Comparison of ENCODE assay signal across 8 cellular contexts in the genomic region with DNA sequence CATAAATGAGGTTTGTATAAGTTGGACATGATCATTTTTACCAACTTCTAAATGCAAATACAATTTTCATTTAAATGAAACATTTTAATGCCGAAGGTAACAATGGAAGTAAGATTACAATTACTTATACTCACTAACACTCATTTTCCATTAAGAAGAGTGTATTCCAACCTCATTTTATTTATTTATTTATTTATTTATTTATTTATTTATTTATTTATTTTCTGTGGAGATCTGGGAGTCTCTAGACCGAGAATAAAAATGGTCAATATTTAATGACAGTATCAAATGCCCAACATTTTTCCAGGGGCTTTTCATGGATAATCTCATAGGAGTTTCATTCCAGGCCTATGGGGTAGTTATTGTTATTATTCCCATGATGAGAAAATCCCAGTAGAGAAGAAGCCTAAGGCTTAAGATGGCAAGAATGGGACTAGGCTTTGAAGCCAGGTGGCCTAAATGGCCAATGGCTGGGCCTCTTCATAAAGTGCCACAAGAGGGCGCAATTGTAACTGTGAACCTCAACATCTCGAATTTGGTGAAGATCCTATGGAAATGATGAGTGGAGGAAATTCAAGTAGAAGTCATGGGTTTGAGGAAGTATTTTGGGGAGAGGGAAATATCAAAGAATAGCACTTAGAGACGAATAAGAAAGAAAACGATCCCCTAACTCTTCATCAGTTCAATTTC. TPM values are rescaled to one million over a fixed set of nuclear protein-coding genes. Genes with fewer than 3 reads are reported as not detected.
DNase-seq lines count a peak whose midpoint lies in the region; TF ChIP-seq lines count a peak whose summit lies in the region.

No MANE protein-coding gene starts in this region.

- H3K23me2 ChIP-seq in H9 (ENCODE audit: insufficient read length, low read depth, low read length, poor library complexity, severe bottlenecking), result no peaks in the 10 kb centered on the region

- H3K4me1 ChIP-seq in H9 (ENCODE audit: insufficient read depth, low read length), result no peaks in the 10 kb centered on the region
- H3K4me1 ChIP-seq in endodermal cell (ENCODE audit: control insufficient read depth, insufficient read depth, low read length), result no peaks in the 10 kb centered on the region

- no CpG with 5 or more reads among the region's 6 CpGs for WGBS in H9 (ENCODE audit: extremely low coverage, insufficient read length, low lambda C conversion rate)
- 47 to 77% methylated on average over 2 to 6 of the region's 6 CpGs for WGBS in endodermal cell (ENCODE audit: insufficient coverage in 1 of 2, insufficient read length in 1 of 2), 2 experiments

- H3K27ac Mint-ChIP-seq in activated T-cell treated with anti-CD3 and anti-CD28 coated beads, Interleukin-2, amount 50 U/mL, for 24 hours, result no peak overlapping the region
- H3K27ac Mint-ChIP-seq in H9 (no peak overlapping the region), endodermal cell (no peak overlapping the region)
- no peak overlapping the region for H3K27ac Mint-ChIP-seq in T-helper 2 cell treated with Interferon-gamma antibody and Interleukin-4, amounts not matched to agents 5 μg/mL and 100 μg/mL, for 36 hours

- H3K4me2 ChIP-seq in H9 (ENCODE audit: insufficient read depth, insufficient read length, low read length), result no peak overlapping the region

- H4K8ac ChIP-seq in H9 (replicated peaks; ENCODE audit: insufficient read length, low read depth, low read length), result no peak overlapping the region

- no peak overlapping the region for H3T11ph ChIP-seq in H9 (ENCODE audit: low read length)

- DNase-seq in activated T-cell treated with anti-CD3 and anti-CD28 coated beads, Interleukin-2, amount 50 U/mL, for 48 hours, result peak; percentile 19 to 26
- DNase-seq in activated T-cell treated with anti-CD3 and anti-CD28 coated beads, Interleukin-2, amount 50 U/mL, for 24 hours, result no peak
- DNase-seq in H9, result peak; percentile 51
- DNase-seq in NCI-H69 (lab: John Stamatoyannopoulos, UW), result peak; percentile 38
- peak; percentile 82 for DNase-seq in endodermal cell
- DNase-seq in pulmonary artery endothelial cell (ENCODE audit: low read depth, low spot score), result peak; percentile 22
- DNase-seq in T-helper 2 cell treated with Interferon-gamma antibody and Interleukin-4, amounts not matched to agents 5 μg/mL and 100 μg/mL, for 36 hours (ENCODE audit: low spot score), result no peak
- no peak for DNase-seq in 8988T

- H2BK20ac ChIP-seq in H9 (ENCODE audit: low read depth, low read length, poor library complexity, severe bottlenecking), result no peak overlapping the region

- peak; percentile 89 for TF ChIP-seq CTCF in H9 (conservative IDR thresholded peaks at IDR 0.05)
- TF ChIP-seq CTCF in endodermal cell (conservative IDR thresholded peaks at IDR 0.05), result peak; percentile 86

- no peaks in the 10 kb centered on the region for H3K4me1 Mint-ChIP-seq in activated T-cell treated with anti-CD3 and anti-CD28 coated beads, Interleukin-2, amount 50 U/mL, for 24 hours (ENCODE audit: low read depth)
- H3K4me1 Mint-ChIP-seq in H9 (peaks cover 14 to 19% of the 10 kb centered on the region in 2 experiments), endodermal cell (peaks cover 4% of the 10 kb centered on the region)
- H3K4me1 Mint-ChIP-seq in T-helper 2 cell treated with Interferon-gamma antibody and Interleukin-4, amounts not matched to agents 5 μg/mL and 100 μg/mL, for 36 hours (ENCODE audit: low read depth), result no peaks in the 10 kb centered on the region

- H3K36me3 ChIP-seq in endodermal cell (ENCODE audit: control insufficient read depth, insufficient read depth, low read length), result no peaks in the 10 kb centered on the region

- H3K27me3 ChIP-seq in H9 (ENCODE audit: insufficient read depth, low read length), result no peaks in the 10 kb centered on the region
- H3K27me3 ChIP-seq in endodermal cell (ENCODE audit: control insufficient read depth, insufficient read depth, low read length, poor library complexity, severe bottlenecking), result no peaks in the 10 kb centered on the region

- H3K27me3 Mint-ChIP-seq in activated T-cell treated with anti-CD3 and anti-CD28 coated beads, Interleukin-2, amount 50 U/mL, for 24 hours, result no peaks in the 10 kb centered on the region
- H3K27me3 Mint-ChIP-seq in H9 (ENCODE audit: low read depth) (no peaks in the 10 kb centered on the region), endodermal cell (ENCODE audit: insufficient read depth) (no peaks in the 10 kb centered on the region)
- no peaks in the 10 kb centered on the region for H3K27me3 Mint-ChIP-seq in T-helper 2 cell treated with Interferon-gamma antibody and Interleukin-4, amounts not matched to agents 5 μg/mL and 100 μg/mL, for 36 hours (ENCODE audit: low read depth)

- H3K79me2 ChIP-seq in H9 (ENCODE audit: insufficient read depth, low read length), result no peaks in the 10 kb centered on the region

- no peak overlapping the region for H2BK15ac ChIP-seq in H9 (ENCODE audit: low read depth, low read length)

- no peak overlapping the region for H2BK12ac ChIP-seq in H9 (ENCODE audit: insufficient read length, low read depth, low read length)

- no peaks in the 10 kb centered on the region for H4K20me1 ChIP-seq in H9 (ENCODE audit: control insufficient read depth, insufficient read depth, insufficient read length)

- no peaks in the 10 kb centered on the region for H3K79me1 ChIP-seq in H9 (ENCODE audit: insufficient read depth, low read depth, low read length, poor library complexity, severe bottlenecking)

- H4K5ac ChIP-seq in H9 (ENCODE audit: insufficient read length, low read depth, low read length), result no peak overlapping the region

- H3K27ac ChIP-seq in H9 (ENCODE audit: insufficient read length, low read depth, low read length) (no peak overlapping the region), endodermal cell (ENCODE audit: low read depth, low read length) (no peak overlapping the region)

- no peak overlapping the region for H3K18ac ChIP-seq in H9 (ENCODE audit: insufficient read length, low read depth, low read length)

- H3K14ac ChIP-seq in H9 (ENCODE audit: insufficient read depth, low read length), result no peak overlapping the region

- H3K9ac ChIP-seq in H9 (ENCODE audit: extremely low read depth, insufficient read length, low read length) (no peak overlapping the region), endodermal cell (ENCODE audit: extremely low read depth, low read length, poor library complexity, severe bottlenecking) (no peak overlapping the region)

- no peak overlapping the region for H3K4ac ChIP-seq in H9 (ENCODE audit: low read depth, low read length)

- no peak overlapping the region for H3K56ac ChIP-seq in H9 (ENCODE audit: insufficient read length, low read depth, low read length)

- no peak overlapping the region for H2AK5ac ChIP-seq in H9 (ENCODE audit: insufficient read length, low read length)

- no peak overlapping the region for H2BK120ac ChIP-seq in H9 (ENCODE audit: low read depth, low read length, poor library complexity, severe bottlenecking)

- no peak overlapping the region for H2BK5ac ChIP-seq in H9 (ENCODE audit: insufficient read length, low read length)

- H4K91ac ChIP-seq in H9 (ENCODE audit: insufficient read length, low read depth, low read length), result no peak overlapping the region

- no peak overlapping the region for H2AFZ ChIP-seq in H9 (ENCODE audit: low read length)

- no peaks in the 10 kb centered on the region for H3K9me3 Mint-ChIP-seq in activated T-cell treated with anti-CD3 and anti-CD28 coated beads, Interleukin-2, amount 50 U/mL, for 24 hours
- H3K9me3 Mint-ChIP-seq in H9, result peaks cover 4 to 5% of the 10 kb centered on the region in 2 experiments; a peak in 3 of 5 replicates
- no peaks in the 10 kb centered on the region for H3K9me3 Mint-ChIP-seq in endodermal cell
- no peaks in the 10 kb centered on the region for H3K9me3 Mint-ChIP-seq in T-helper 2 cell treated with Interferon-gamma antibody and Interleukin-4, amounts not matched to agents 5 μg/mL and 100 μg/mL, for 36 hours

- no peaks in the 10 kb centered on the region for H3K36me3 Mint-ChIP-seq in activated T-cell treated with anti-CD3 and anti-CD28 coated beads, Interleukin-2, amount 50 U/mL, for 24 hours (ENCODE audit: low read depth)
- peaks cover 14 to 25% (median 15%) of the 10 kb centered on the region in 3 experiments for H3K36me3 Mint-ChIP-seq in H9 (ENCODE audit: insufficient read depth in 1 of 3, low read depth in 3 of 3)
- H3K36me3 Mint-ChIP-seq in endodermal cell (ENCODE audit: low read depth), result no peaks in the 10 kb centered on the region
- H3K36me3 Mint-ChIP-seq in T-helper 2 cell treated with Interferon-gamma antibody and Interleukin-4, amounts not matched to agents 5 μg/mL and 100 μg/mL, for 36 hours (ENCODE audit: low read depth), result no peaks in the 10 kb centered on the region

- H3K9me3 ChIP-seq in H9 (ENCODE audit: control insufficient read depth, low read depth, low read length), result no peaks in the 10 kb centered on the region
- no peaks in the 10 kb centered on the region for H3K9me3 ChIP-seq in endodermal cell (ENCODE audit: control insufficient read depth, low read length)

- no peak overlapping the region for H3K23ac ChIP-seq in H9 (ENCODE audit: insufficient read length, low read depth, low read length)

- H3K4me3 ChIP-seq in endodermal cell (ENCODE audit: low read length), result no peak overlapping the region

- H3K4me3 Mint-ChIP-seq in activated T-cell treated with anti-CD3 and anti-CD28 coated beads, Interleukin-2, amount 50 U/mL, for 24 hours, result no peak overlapping the region
- H3K4me3 Mint-ChIP-seq in H9, result no peak overlapping the region
- H3K4me3 Mint-ChIP-seq in endodermal cell, result no peak overlapping the region
- no peak overlapping the region for H3K4me3 Mint-ChIP-seq in T-helper 2 cell treated with Interferon-gamma antibody and Interleukin-4, amounts not matched to agents 5 μg/mL and 100 μg/mL, for 36 hours

RNA-seq across cellular contexts. Expression of a gene that starts 21.3 kb away (rescaled TPM):
- total RNA-seq in H9 (2021) (19.5 and 19.7 TPM in 2 replicates), endodermal cell (1 to 10 TPM in 1 of 2 donors, under 1 TPM in 1; 0.44 to 1.8 TPM), pulmonary artery endothelial cell (0.13 and 5.0 TPM in 2 replicates)
- polyA plus RNA-seq in endodermal cell (2013, experiment 1 of 2), result 9.9 TPM
- polyA plus RNA-seq in endodermal cell (2013, experiment 2 of 2), result 6.4 TPM

Comparison
In these comparisons a context has a peak if more than half of its experiments do, and no peak if none do; other contexts are left out.
1. DNase-seq: peak in activated T-cell treated with anti-CD3 and anti-CD28 coated beads, Interleukin-2, amount 50 U/mL, for 48 hours (2 of 2), H9 (single experiment), NCI-H69 (single experiment), endodermal cell (single experiment) and pulmonary artery endothelial cell (single experiment); none in activated T-cell treated with anti-CD3 and anti-CD28 coated beads, Interleukin-2, amount 50 U/mL, for 24 hours (single experiment), T-helper 2 cell treated with Interferon-gamma antibody and Interleukin-4, amounts not matched to agents 5 μg/mL and 100 μg/mL, for 36 hours (single experiment) and 8988T (single experiment).